ENCODE assay signal across 25 cellular contexts in the genomic region with DNA sequence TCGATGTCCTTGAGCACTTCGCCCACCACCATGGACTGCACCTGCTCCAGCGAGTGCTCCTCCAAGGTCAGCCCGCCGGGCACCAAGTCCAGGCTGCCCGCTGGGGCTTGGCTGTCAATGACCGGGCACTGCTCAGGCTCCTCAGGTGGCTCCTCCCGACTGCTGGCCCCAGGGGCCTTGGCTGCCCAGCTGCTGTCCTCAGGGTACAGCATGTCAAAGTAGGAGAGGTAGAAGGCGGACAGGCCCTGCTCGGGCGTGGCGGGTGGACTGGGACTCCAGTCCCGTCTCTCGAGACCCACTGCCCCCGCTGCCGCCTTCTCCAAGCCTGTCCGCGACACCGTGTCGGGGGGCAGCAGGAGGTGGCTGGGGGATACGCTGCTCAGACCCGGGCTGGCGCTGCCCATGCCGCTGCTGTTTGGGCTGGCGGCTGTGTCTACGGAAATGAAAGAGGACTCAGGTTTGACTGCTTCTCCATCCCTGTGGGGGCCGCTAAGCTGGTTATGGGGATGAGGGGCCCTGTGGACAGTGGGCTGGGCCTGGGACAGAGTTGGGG. TPM values are rescaled to one million over a fixed set of nuclear protein-coding genes. Genes with fewer than 3 reads are reported as not detected.
"Had no signal": no experiment of that assay in that cellular context is flagged by ENCODE, and none has a peak within 500 bp of the region (broad histone marks: within the 10 kb centered on the region; RNA-seq: fewer than 3 reads in every experiment).

No MANE protein-coding gene starts in this region.

- H3K27me3 ChIP-seq: dorsolateral prefrontal cortex, left lung, ovary, testis, vagina had no signal

- DNase-seq: activated CD4-positive, alpha-beta memory T cell treated with anti-CD3 and anti-CD28 coated beads, Interleukin-2, amount 10 ng/mL, durations not matched to agents 7 days and 5 days; activated CD4-positive, alpha-beta T cell treated with anti-CD3 and anti-CD28 coated beads, Interleukin-2, amount 10 ng/mL, durations not matched to agents 24 days and 14 days; activated CD8-positive, alpha-beta memory T cell treated with anti-CD3 and anti-CD28 coated beads, Interleukin-2, amount 10 ng/mL, durations not matched to agents 7 days and 5 days; activated gamma-delta T cell; activated T-cell treated with anti-CD3 and anti-CD28 coated beads for 4 hours; anterior cingulate cortex; dorsolateral prefrontal cortex; effector memory CD8-positive, alpha-beta T cell; left lung; naive thymus-derived CD4-positive, alpha-beta T cell; ovary; stimulated activated CD4-positive, alpha-beta T cell treated with anti-CD3 and anti-CD28 coated beads, Interleukin-2, amount 100 ng/mL, for 48 hours; stimulated activated CD8-positive, alpha-beta memory T cell treated with anti-CD3 and anti-CD28 coated beads, Interleukin-4, amount 100 ng/mL, for 48 hours; stimulated activated naive B cell treated with anti-CD40 and anti-IgM and Interleukin-4, amounts not matched to agents 10 μg/mL and 1 μg/mL and 100 μg/mL, for 72 hours; testis; trophoblast cell had no signal

- ATAC-seq: activated CD4-positive, CD25-positive, alpha-beta regulatory T cell treated with anti-CD3 and anti-CD28 coated beads, Interleukin-2, amount 50 U/mL, for 24 hours; activated CD8-positive, alpha-beta memory T cell treated with anti-CD3 and anti-CD28 coated beads, Interleukin-2, amount 10 ng/mL, durations not matched to agents 7 days and 5 days; effector memory CD8-positive, alpha-beta T cell; esophagus mucosa; left lung; naive thymus-derived CD4-positive, alpha-beta T cell; sciatic nerve; stimulated activated naive B cell treated with anti-CD40 and anti-IgM and Interleukin-4, amounts not matched to agents 10 μg/mL and 1 μg/mL and 100 μg/mL, for 72 hours had no signal

- H3K36me3 ChIP-seq: left lung, ovary, vagina had no signal

- H3K27ac ChIP-seq: dorsolateral prefrontal cortex, left lung, ovary, testis, vagina had no signal

- FAIRE-seq: colon had no signal

- H3K9me3 ChIP-seq: left lung, ovary, testis, vagina had no signal

- H3K4me3 ChIP-seq: dorsolateral prefrontal cortex, left lung, lung, ovary, testis, vagina had no signal

RNA-seq across cellular contexts. Expression of gene SPDEF, which starts 12.0 kb away (rescaled TPM):
- total RNA-seq: activated CD4-positive, alpha-beta memory T cell treated with anti-CD3 and anti-CD28 coated beads, Interleukin-2, amount 10 ng/mL, durations not matched to agents 7 days and 5 days; activated CD4-positive, alpha-beta T cell treated with anti-CD3 and anti-CD28 coated beads, Interleukin-2, amount 10 ng/mL, durations not matched to agents 24 days and 14 days; endothelial cell of umbilical vein; kidney epithelial cell; sciatic nerve; T-helper 2 cell treated with Interferon-gamma antibody and Interleukin-4, amounts not matched to agents 100 ng/mL and 5 ng/mL, for 36 hours; vagina had no signal
- polyA plus RNA-seq: endothelial cell of umbilical vein; naive thymus-derived CD4-positive, alpha-beta T cell had no signal
